ENCODE assay signal across 9 cellular contexts in genomic region chr2:73174941-73175662, GRCh38. TPM values are rescaled to one million over a fixed set of nuclear protein-coding genes. Genes with fewer than 3 reads are reported as not detected.
A peak's percentile ranks its signal among the peaks of the same experiment; 100 is the strongest.
DNase-seq lines count a peak whose midpoint lies in the region; ATAC-seq and TF ChIP-seq lines count a peak whose summit lies in the region.
"Had no signal": no experiment of that assay in that cellular context is flagged by ENCODE, and none has a peak within 500 bp of the region (broad histone marks: within the 10 kb centered on the region; RNA-seq: fewer than 3 reads in every experiment).

No MANE protein-coding gene starts in this region.

- no peaks in the 10 kb centered on the region; the same call in 1 of the 2 replicates for H3K4me1 ChIP-seq in ES-I3 (ENCODE audit: insufficient read depth, low read length)
- peaks cover 5% of the 10 kb centered on the region for H3K4me1 ChIP-seq in iPS-18a (ENCODE audit: control insufficient read depth, low read depth, low read length)
- H3K4me1 ChIP-seq in gastrocnemius medialis, result peaks cover 0 to 18% of the 10 kb centered on the region in 2 donors

- H3K27me3 Mint-ChIP-seq in activated B cell treated with CpG ODN at 0.5 μM for 24 hours, result peaks cover 38% of the 10 kb centered on the region

- peak overlapping the region; percentile 56 for H3K4me3 Mint-ChIP-seq in activated B cell treated with CpG ODN at 0.5 μM for 24 hours

- H3K9me3 ChIP-seq in ES-I3 (ENCODE audit: control insufficient read depth, insufficient read depth, low read length) (no peaks in the 10 kb centered on the region), iPS-18a (ENCODE audit: control insufficient read depth, low read depth, low read length) (no peaks in the 10 kb centered on the region), gastrocnemius medialis (no peaks in the 10 kb centered on the region), MG63 (no peaks in the 10 kb centered on the region)

- H3K4me1 Mint-ChIP-seq in activated B cell treated with CpG ODN at 0.5 μM for 24 hours, result peaks cover 15% of the 10 kb centered on the region

- POLR2A ChIA-PET in activated B cell treated with CpG ODN at 0.5 μM for 24 hours (lab: Charles Lee), result no interaction called here

- peaks cover 2% of the 10 kb centered on the region for H3K36me3 Mint-ChIP-seq in activated B cell treated with CpG ODN at 0.5 μM for 24 hours (ENCODE audit: low read depth)

- no peak for TF ChIP-seq POLR2A in gastrocnemius medialis (IDR thresholded peaks at IDR 0.05)

- no peak for DNase-seq in activated B cell treated with CpG ODN at 0.5 μM for 24 hours
- no peak for DNase-seq in gastrocnemius medialis
- DNase-seq in SKM-1 (lab: John Stamatoyannopoulos, UW; ENCODE audit: unreplicated experiment), result no peak
- DNase-seq in MG63, result no peak
- DNase-seq in HT-29 (ENCODE audit: low spot score), result no peak
- no peak for DNase-seq in NCI-H2196 (lab: John Stamatoyannopoulos, UW; ENCODE audit: unreplicated experiment)

- no peaks in the 10 kb centered on the region for H3K9me3 Mint-ChIP-seq in activated B cell treated with CpG ODN at 0.5 μM for 24 hours

- in situ Hi-C loops in gastrocnemius medialis (cut with MboI; ENCODE audit: low sequenced_read_pairs in 4 of 4), result loop anchor here in 2 of 4 donors (25.0 kb wide), 2 partner anchors 188 to 288 kb away; partner anchors contain the start of gene SPR (in 1 of the 2)

- ATAC-seq in activated B cell treated with CpG ODN at 0.5 μM for 24 hours (ENCODE audit: low read depth) (no peak), gastrocnemius medialis (no peak)

- CTCF ChIA-PET in activated B cell treated with CpG ODN at 0.5 μM for 24 hours (lab: Charles Lee), result interaction anchor here (0.7 to 0.9 kb wide), 2 partner anchors 89 to 282 kb away, joined by 3 read pairs; no protein-coding TSS in a partner anchor

- intact Hi-C loops in activated B cell treated with CpG ODN at 0.5 μM for 24 hours (cut with micrococcal nuclease), result loop anchor here (1.0 to 5.0 kb wide), 2 partner anchors 59 to 1253 kb away; partner anchors contain the start of gene CCT7
- intact Hi-C loops in gastrocnemius medialis (cut with DNase I; ENCODE audit: low total_unique reads), result loop anchor here (5.0 kb wide), 2 partner anchors 103 to 288 kb away; partner anchors contain the start of genes SFXN5 and SPR

- H3K36me3 ChIP-seq in ES-I3 (ENCODE audit: insufficient read depth, low read length) (no peaks in the 10 kb centered on the region), iPS-18a (ENCODE audit: control insufficient read depth, low read depth, low read length) (no peaks in the 10 kb centered on the region), gastrocnemius medialis (no peaks in the 10 kb centered on the region), MG63 (no peaks in the 10 kb centered on the region)

- H3K4me3 ChIP-seq in iPS-18a (ENCODE audit: low read length), result peak overlapping the region; percentile 80
- H3K4me3 ChIP-seq in gastrocnemius medialis, result peak overlapping the region; percentile 52 to 87 (median 65)
- H3K4me3 ChIP-seq in MG63, result no peak overlapping the region

- TF ChIP-seq CTCF in activated B cell treated with CpG ODN at 0.5 μM for 24 hours (IDR thresholded peaks at IDR 0.05) (no peak), gastrocnemius medialis (IDR thresholded peaks at IDR 0.05 in 4 of 5, conservative IDR thresholded peaks at IDR 0.05 in 1 of 5) (no peak)

- peaks cover 73% of the 10 kb centered on the region for H3K27me3 ChIP-seq in iPS-18a (ENCODE audit: control insufficient read depth, insufficient read depth, low read length)
- H3K27me3 ChIP-seq in gastrocnemius medialis, result peaks cover 18 to 26% (median 26%) of the 10 kb centered on the region in 3 donors
- peaks cover 17% of the 10 kb centered on the region for H3K27me3 ChIP-seq in MG63

- H3K27ac ChIP-seq in iPS-18a (ENCODE audit: low read length) (no peak overlapping the region), gastrocnemius medialis (no peak overlapping the region)

- H3K9ac ChIP-seq in ES-I3 (ENCODE audit: low read depth, low read length) (peak overlapping the region; percentile 59), iPS-18a (ENCODE audit: low read length) (peak overlapping the region; percentile 16)

- H3K27ac Mint-ChIP-seq in activated B cell treated with CpG ODN at 0.5 μM for 24 hours, result no peak overlapping the region

RNA-seq across cellular contexts. Expression of gene NOTO, which starts 27.3 kb away (rescaled TPM):
- not detected in 2 replicates for total RNA-seq in activated B cell treated with CpG ODN at 0.5 μM for 24 hours
- total RNA-seq in gastrocnemius medialis, result not detected
- 0.16 TPM in 1 of 2 replicates, not detected in the other for total RNA-seq in MG63 (2014; rRNA removed; shearing (Covaris generic); ENCODE audit: low replicate concordance)
- total RNA-seq in HT-29 (2014; rRNA removed; shearing (Covaris generic)), result not detected in 2 replicates
- total RNA-seq: T-helper 2 cell treated with Interferon-gamma antibody and Interleukin-4, amounts not matched to agents 100 ng/mL and 5 ng/mL, for 36 hours had no signal

RNA-seq across cellular contexts. Expression of gene SMYD5, which starts 38.9 kb away (rescaled TPM):
- total RNA-seq in activated B cell treated with CpG ODN at 0.5 μM for 24 hours (35.7 and 37.8 TPM in 2 replicates), gastrocnemius medialis (10 to 100 TPM in 3 of 4 donors, 1 to 10 TPM in 1; 9.8 to 17.7 (median 13.7) TPM)
- total RNA-seq in MG63 (2014; rRNA removed; shearing (Covaris generic); ENCODE audit: low replicate concordance), result 26.2 and 57.3 TPM in 2 replicates
- 40.3 and 45.9 TPM in 2 replicates for total RNA-seq in HT-29 (2014; rRNA removed; shearing (Covaris generic))

RNA-seq across cellular contexts. Expression of gene PRADC1, which starts 57.9 kb away (rescaled TPM):
- total RNA-seq in activated B cell treated with CpG ODN at 0.5 μM for 24 hours (4.6 and 4.7 TPM in 2 replicates), gastrocnemius medialis (100 to 1,000 TPM in 3 of 4 donors, 10 to 100 TPM in 1; 69.4 to 132 (median 104) TPM)
- 30.0 and 35.7 TPM in 2 replicates for total RNA-seq in MG63 (2014; rRNA removed; shearing (Covaris generic); ENCODE audit: low replicate concordance)
- 24.1 and 29.7 TPM in 2 replicates for total RNA-seq in HT-29 (2014; rRNA removed; shearing (Covaris generic))

RNA-seq across cellular contexts. Expression of gene CCT7, which starts 59.0 kb away (rescaled TPM):
- total RNA-seq in activated B cell treated with CpG ODN at 0.5 μM for 24 hours (295 and 307 TPM in 2 replicates), gastrocnemius medialis (100 to 1,000 TPM; 215 to 334 (median 284) TPM)
- total RNA-seq in MG63 (2014; rRNA removed; shearing (Covaris generic); ENCODE audit: low replicate concordance), result 891 and 917 TPM in 2 replicates
- 502 and 515 TPM in 2 replicates for total RNA-seq in HT-29 (2014; rRNA removed; shearing (Covaris generic))
